Comparison of ENCODE assay signal across 8 cellular contexts in genomic region chr1:243482237-243483022, GRCh38.
DNase-seq lines count a peak whose midpoint lies in the region; ATAC-seq and TF ChIP-seq lines count a peak whose summit lies in the region.

No MANE protein-coding gene starts in this region.

- H3K4me1 ChIP-seq in body of pancreas, result peaks cover 9% of the 10 kb centered on the region
- peaks cover 6 to 11% of the 10 kb centered on the region in 2 donors for H3K4me1 ChIP-seq in thyroid gland

- intact Hi-C loops in CD4-positive, alpha-beta T cell (cut with DNase I, micrococcal nuclease), result no loop called here
- intact Hi-C loops in body of pancreas (cut with DNase I), result no loop called here
- intact Hi-C loops in thyroid gland (cut with DNase I), result no loop called here

- no peak for ATAC-seq in CD4-positive, alpha-beta T cell (ENCODE audit: poor library complexity)
- ATAC-seq in body of pancreas (peak; percentile 31), HG03196 (IDR thresholded peaks at IDR 0.05; ENCODE audit: unreplicated experiment) (no peak)

- H3K27me3 Mint-ChIP-seq in CD4-positive, alpha-beta T cell, result no peaks in the 10 kb centered on the region

- POLR2A ChIA-PET in CD4-positive, alpha-beta T cell (lab: Charles Lee), result interaction anchor here (0.6 to 0.8 kb wide), 2 partner anchors 94 to 253 kb away, joined by 3 to 4 read pairs; no protein-coding TSS in a partner anchor

- peaks cover 22% of the 10 kb centered on the region for H3K4me1 Mint-ChIP-seq in CD4-positive, alpha-beta T cell (ENCODE audit: low read depth)

- peak overlapping the region; percentile 74 for H3K4me3 Mint-ChIP-seq in CD4-positive, alpha-beta T cell

- H3K9me3 ChIP-seq in CD4-positive, alpha-beta T cell (ENCODE audit: control insufficient read depth, low read length), result no peaks in the 10 kb centered on the region
- H3K9me3 ChIP-seq in body of pancreas (no peaks in the 10 kb centered on the region), thyroid gland (no peaks in the 10 kb centered on the region)

- CTCF ChIA-PET in CD4-positive, alpha-beta T cell (lab: Charles Lee), result no interaction called here

- H3K9me3 Mint-ChIP-seq in CD4-positive, alpha-beta T cell, result no peaks in the 10 kb centered on the region

- H3K36me3 Mint-ChIP-seq in CD4-positive, alpha-beta T cell (ENCODE audit: low read depth), result no peaks in the 10 kb centered on the region

- TF ChIP-seq POLR2A in body of pancreas (IDR thresholded peaks at IDR 0.05), result no peak
- TF ChIP-seq POLR2A in thyroid gland (IDR thresholded peaks at IDR 0.05), result no peak

- H3K36me3 ChIP-seq in body of pancreas (replicated peaks in 1 of 2; ENCODE audit: insufficient read depth in 1 of 2, low read depth in 2 of 2) (no peaks in the 10 kb centered on the region), kidney epithelial cell (ENCODE audit: control insufficient read depth, insufficient read depth, low read length) (no peaks in the 10 kb centered on the region), thyroid gland (no peaks in the 10 kb centered on the region)

- no peak overlapping the region for H3K4me3 ChIP-seq in body of pancreas
- peak overlapping the region; percentile 43 for H3K4me3 ChIP-seq in kidney epithelial cell (ENCODE audit: low read depth, low read length)
- H3K4me3 ChIP-seq in thyroid gland (replicated peaks in 1 of 3), result peak overlapping the region in 2 of 3 donors; percentile 34 to 53

- no peak for DNase-seq in CD4-positive, alpha-beta T cell
- DNase-seq in M059J (ENCODE audit: low read depth) (peak; percentile 20), body of pancreas (no peak), kidney epithelial cell (ENCODE audit: low read depth) (no peak), thyroid gland (no peak), H4 (ENCODE audit: low spot score) (no peak), SKM-1 (lab: John Stamatoyannopoulos, UW; ENCODE audit: unreplicated experiment) (no peak)

- no peaks in the 10 kb centered on the region for H3K27me3 ChIP-seq in CD4-positive, alpha-beta T cell (ENCODE audit: control insufficient read depth, insufficient read depth, low read length)
- no peaks in the 10 kb centered on the region for H3K27me3 ChIP-seq in body of pancreas
- H3K27me3 ChIP-seq in kidney epithelial cell (ENCODE audit: control insufficient read depth, insufficient read depth, low read length), result no peaks in the 10 kb centered on the region
- H3K27me3 ChIP-seq in thyroid gland, result no peaks in the 10 kb centered on the region

- no peak overlapping the region for H3K27ac Mint-ChIP-seq in CD4-positive, alpha-beta T cell

- no peak overlapping the region for H3K27ac ChIP-seq in CD4-positive, alpha-beta T cell (ENCODE audit: low read depth, low read length)
- H3K27ac ChIP-seq in body of pancreas (no peak overlapping the region), thyroid gland (peak overlapping the region in 1 of 3 donors; percentile 31)

- WGBS in body of pancreas, 2 donors, result 49 to 64% methylated on average over 18 to 24 of the region's 24 CpGs
- 43 to 45% methylated on average over 19 of the region's 24 CpGs for WGBS in thyroid gland, 2 donors

- TF ChIP-seq CTCF in CD4-positive, alpha-beta T cell (IDR thresholded peaks at IDR 0.05), result no peak
- TF ChIP-seq CTCF in body of pancreas (IDR thresholded peaks at IDR 0.05), result no peak
- no peak for TF ChIP-seq CTCF in kidney epithelial cell (IDR thresholded peaks at IDR 0.05; ENCODE audit: insufficient read depth, low read length, poor library complexity, severe bottlenecking)
- no peak for TF ChIP-seq CTCF in thyroid gland (IDR thresholded peaks at IDR 0.05)

Comparison
In these comparisons a context has a peak if more than half of its experiments do, and no peak if none do; other contexts are left out.
1. H3K4me3 ChIP-seq: peak in kidney epithelial cell (single experiment) and thyroid gland (2 of 3); none in body of pancreas (0 of 2).